Comparison of ENCODE assay signal across 1 cellular context in the genomic region with DNA sequence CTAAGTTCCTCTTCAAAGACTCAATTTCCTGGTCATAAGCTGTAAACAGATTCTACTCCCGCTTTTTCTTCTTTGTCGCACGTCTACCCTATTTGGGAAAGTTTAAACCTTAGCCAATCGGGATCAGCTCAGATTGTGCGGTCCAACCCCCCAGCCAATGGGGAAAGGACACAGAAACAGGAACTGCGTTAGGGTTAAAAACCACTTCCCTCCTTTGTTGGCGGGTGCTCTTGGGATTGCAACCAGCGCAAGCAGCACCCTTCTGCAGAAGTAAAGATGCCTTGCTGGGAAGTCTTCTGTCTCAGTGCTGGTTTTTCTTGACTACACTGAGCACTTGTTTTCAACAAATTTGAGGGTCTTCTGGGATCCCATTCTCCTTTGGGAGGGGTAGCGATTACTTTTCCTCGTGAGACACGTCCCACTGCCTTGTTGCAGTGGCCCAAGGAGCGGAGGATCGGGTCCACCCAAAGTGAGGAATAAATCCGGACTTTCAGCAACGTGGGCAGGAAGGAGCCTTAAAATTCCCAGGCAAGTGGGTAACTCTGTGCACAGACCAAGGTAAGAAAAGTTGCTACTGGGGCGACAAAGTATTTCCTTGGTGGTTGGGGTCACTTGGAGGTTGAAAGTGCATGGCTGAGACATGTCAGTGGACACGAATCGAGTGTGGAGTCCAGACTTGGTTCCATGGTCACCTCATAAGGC.
TF ChIP-seq lines count a peak whose summit lies in the region.

No MANE protein-coding gene starts in this region.

TF ChIP-seq in IMR-90, 13 proteins besides CTCF, POLR2A, EP300 and RAD21:
- no peak for TF ChIP-seq BHLHE40 (IDR thresholded peaks at IDR 0.05; ENCODE audit: low read depth, low read length)
- TF ChIP-seq CEBPB (IDR thresholded peaks at IDR 0.05; ENCODE audit: low read depth, low read length) = no peak
- no peak for TF ChIP-seq CHD1 (IDR thresholded peaks at IDR 0.05; ENCODE audit: low read depth, low read length)
- TF ChIP-seq, protein P1, sequence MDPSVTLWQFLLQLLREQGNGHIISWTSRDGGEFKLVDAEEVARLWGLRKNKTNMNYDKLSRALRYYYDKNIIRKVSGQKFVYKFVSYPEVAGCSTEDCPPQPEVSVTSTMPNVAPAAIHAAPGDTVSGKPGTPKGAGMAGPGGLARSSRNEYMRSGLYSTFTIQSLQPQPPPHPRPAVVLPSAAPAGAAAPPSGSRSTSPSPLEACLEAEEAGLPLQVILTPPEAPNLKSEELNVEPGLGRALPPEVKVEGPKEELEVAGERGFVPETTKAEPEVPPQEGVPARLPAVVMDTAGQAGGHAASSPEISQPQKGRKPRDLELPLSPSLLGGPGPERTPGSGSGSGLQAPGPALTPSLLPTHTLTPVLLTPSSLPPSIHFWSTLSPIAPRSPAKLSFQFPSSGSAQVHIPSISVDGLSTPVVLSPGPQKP (IDR thresholded peaks at IDR 0.05; ENCODE audit: borderline replicate concordance, low read depth, low read length) = no peak
- TF ChIP-seq, protein P2, sequence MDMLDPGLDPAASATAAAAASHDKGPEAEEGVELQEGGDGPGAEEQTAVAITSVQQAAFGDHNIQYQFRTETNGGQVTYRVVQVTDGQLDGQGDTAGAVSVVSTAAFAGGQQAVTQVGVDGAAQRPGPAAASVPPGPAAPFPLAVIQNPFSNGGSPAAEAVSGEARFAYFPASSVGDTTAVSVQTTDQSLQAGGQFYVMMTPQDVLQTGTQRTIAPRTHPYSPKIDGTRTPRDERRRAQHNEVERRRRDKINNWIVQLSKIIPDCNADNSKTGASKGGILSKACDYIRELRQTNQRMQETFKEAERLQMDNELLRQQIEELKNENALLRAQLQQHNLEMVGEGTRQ (IDR thresholded peaks at IDR 0.05; ENCODE audit: low read depth, low read length) = no peak
- TF ChIP-seq NFE2L2 (IDR thresholded peaks at IDR 0.05; ENCODE audit: low read depth, low read length) = no peak
- no peak for TF ChIP-seq SMC3 (IDR thresholded peaks at IDR 0.05; ENCODE audit: low read depth, low read length)
- TF ChIP-seq MXI1 (IDR thresholded peaks at IDR 0.05; ENCODE audit: borderline replicate concordance, low read depth, low read length) = no peak
- no peak for TF ChIP-seq FOS (IDR thresholded peaks at IDR 0.05; ENCODE audit: low read depth, low read length)
- no peak for TF ChIP-seq MAFK (IDR thresholded peaks at IDR 0.05; ENCODE audit: low read depth, low read length)
- no peak for TF ChIP-seq MAZ (IDR thresholded peaks at IDR 0.05; ENCODE audit: borderline replicate concordance, low read depth, low read length)
- TF ChIP-seq RFX5 (IDR thresholded peaks at IDR 0.05; ENCODE audit: low read depth, low read length) = no peak
- TF ChIP-seq RCOR1 (IDR thresholded peaks at IDR 0.05; ENCODE audit: insufficient replicate concordance, low read length) = no peak
